In the genomic region with DNA sequence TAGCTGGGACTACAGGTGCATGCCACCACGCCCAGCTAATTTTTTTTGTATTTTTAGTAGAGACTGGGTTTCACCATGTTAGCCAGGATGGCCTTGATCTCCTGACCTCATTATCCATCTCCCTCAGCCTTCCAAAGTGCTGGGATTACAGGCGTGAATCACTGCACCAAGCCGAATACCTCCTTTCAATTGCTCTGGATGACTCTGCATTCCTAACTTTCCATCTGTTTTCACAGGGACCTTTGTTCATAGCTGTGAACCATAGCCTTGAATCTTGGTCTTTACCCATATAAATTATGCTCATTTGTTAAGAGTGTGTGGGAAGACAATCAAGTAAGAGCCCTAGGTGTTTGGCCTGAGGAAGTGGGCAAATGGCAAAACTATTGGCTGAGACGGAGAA, we compare ENCODE assay signal across 23 cellular contexts.
"Had no signal": no experiment of that assay in that cellular context is flagged by ENCODE, and none has a peak within 500 bp of the region (broad histone marks: within the 10 kb centered on the region; RNA-seq: fewer than 3 reads in every experiment).

No MANE protein-coding gene starts in this region.

- H3K4me3 ChIP-seq: colonic mucosa, esophagus squamous epithelium, gastrocnemius medialis, heart right ventricle, left lung, lower lobe of right lung had no signal

- H3K27me3 ChIP-seq: colonic mucosa, esophagus squamous epithelium, gastrocnemius medialis, heart right ventricle, left lung had no signal

- H3K36me3 ChIP-seq: colonic mucosa, esophagus squamous epithelium, gastrocnemius medialis, heart right ventricle, left lung, lower lobe of right lung had no signal

- H3K27ac ChIP-seq: colonic mucosa, epithelial cell of prostate, esophagus squamous epithelium, gastrocnemius medialis, heart right ventricle, left lung, lower lobe of right lung had no signal

- DNase-seq: colonic mucosa; cortex of kidney; effector CD8-positive, alpha-beta T cell; effector memory CD8-positive, alpha-beta T cell; endodermal cell; erythroblast; esophagus squamous epithelium; foreskin fibroblast; foreskin melanocyte; gastrocnemius medialis; glutamatergic neuron; head of caudate nucleus; heart right ventricle; hippocampal formation; left cardiac atrium; left lung; left ventricle myocardium superior; lower lobe of right lung; mesenchymal stem cell; midbrain; naive thymus-derived CD4-positive, alpha-beta T cell had no signal

- H3K4me1 ChIP-seq: colonic mucosa, gastrocnemius medialis, left lung, lower lobe of right lung had no signal

- ATAC-seq: effector memory CD8-positive, alpha-beta T cell; esophagus mucosa; gastrocnemius medialis; heart right ventricle; left cardiac atrium; left lung; left ventricle myocardium superior; lower lobe of right lung; naive thymus-derived CD4-positive, alpha-beta T cell had no signal
